ENCODE assay signal across 1 cellular context in the genomic region with DNA sequence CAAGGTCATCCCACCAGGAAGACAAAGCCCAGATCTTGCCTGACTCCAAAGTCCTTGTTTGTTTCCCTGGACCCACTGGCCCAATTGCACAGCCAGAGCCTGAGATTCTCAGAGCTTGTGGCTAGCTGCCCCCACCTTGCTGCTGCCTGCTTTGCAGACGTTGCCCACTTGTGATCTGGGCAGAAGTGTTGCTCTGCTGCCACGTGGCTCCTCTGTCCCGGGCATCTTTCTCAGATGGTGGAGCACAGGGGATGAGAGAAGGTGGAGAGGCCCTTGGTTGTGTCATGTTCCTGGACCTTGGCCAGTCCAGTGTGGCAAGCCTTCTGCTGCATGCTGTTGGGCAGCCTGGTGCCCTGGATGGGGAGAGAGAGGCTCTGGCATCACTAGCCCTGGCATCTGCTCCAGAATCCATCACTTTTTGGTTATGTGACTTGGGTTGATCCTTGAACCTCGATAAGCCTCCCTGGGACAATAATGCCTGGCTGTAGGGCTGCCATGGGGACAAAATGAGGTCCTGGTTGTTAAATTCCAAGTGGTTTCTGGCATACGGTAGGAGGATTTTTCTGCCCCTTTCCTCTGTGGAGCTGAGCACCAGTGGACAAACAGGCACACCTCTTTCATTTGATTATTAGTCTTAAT.
TF ChIP-seq lines count a peak whose summit lies in the region.

No MANE protein-coding gene starts in this region.

TF ChIP-seq in HepG2, 621 proteins besides CTCF, POLR2A, EP300 and RAD21 (continued from another document and continues in another):
- TF ChIP-seq, protein P1, sequence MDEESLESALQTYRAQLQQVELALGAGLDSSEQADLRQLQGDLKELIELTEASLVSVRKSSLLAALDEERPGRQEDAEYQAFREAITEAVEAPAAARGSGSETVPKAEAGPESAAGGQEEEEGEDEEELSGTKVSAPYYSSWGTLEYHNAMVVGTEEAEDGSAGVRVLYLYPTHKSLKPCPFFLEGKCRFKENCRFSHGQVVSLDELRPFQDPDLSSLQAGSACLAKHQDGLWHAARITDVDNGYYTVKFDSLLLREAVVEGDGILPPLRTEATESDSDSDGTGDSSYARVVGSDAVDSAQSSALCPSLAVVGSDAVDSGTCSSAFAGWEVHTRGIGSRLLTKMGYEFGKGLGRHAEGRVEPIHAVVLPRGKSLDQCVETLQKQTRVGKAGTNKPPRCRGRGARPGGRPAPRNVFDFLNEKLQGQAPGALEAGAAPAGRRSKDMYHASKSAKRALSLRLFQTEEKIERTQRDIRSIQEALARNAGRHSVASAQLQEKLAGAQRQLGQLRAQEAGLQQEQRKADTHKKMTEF (CRISPR knock-in tag; IDR thresholded peaks at IDR 0.05): peak; percentile 42; the same call in 1 of the 2 replicates
- TF ChIP-seq ZNF296 (CRISPR knock-in tag; conservative IDR thresholded peaks at IDR 0.05) (no peak), NONO (IDR thresholded peaks at IDR 0.05) (no peak), NONO (CRISPR knock-in tag; conservative IDR thresholded peaks at IDR 0.05) (0 out of 2 replicates have a peak, but pooled peaks have one; percentile 42), ZNF274 (CRISPR knock-in tag; IDR thresholded peaks at IDR 0.05) (no peak), HMG20B (CRISPR knock-in tag; conservative IDR thresholded peaks at IDR 0.05) (peak; percentile 11; the same call in 1 of the 2 replicates), CENPT (CRISPR knock-in tag; IDR thresholded peaks at IDR 0.05; ENCODE audit: low read depth) (no peak), ZSCAN29 (CRISPR knock-in tag; conservative IDR thresholded peaks at IDR 0.05) (no peak), ZNF607 (CRISPR knock-in tag; IDR thresholded peaks at IDR 0.05; ENCODE audit: borderline replicate concordance) (no peak; the same call in 1 of the 2 replicates), MIER2 (CRISPR knock-in tag; IDR thresholded peaks at IDR 0.05) (no peak), KAT7 (CRISPR knock-in tag; IDR thresholded peaks at IDR 0.05; ENCODE audit: borderline replicate concordance) (no peak), TBL1XR1 (IDR thresholded peaks at IDR 0.05; ENCODE audit: borderline replicate concordance, low read length, partially characterized antibody) (no peak), SMC3 (IDR thresholded peaks at IDR 0.05; ENCODE audit: low read length) (no peak), SMARCE1 (IDR thresholded peaks at IDR 0.05; ENCODE audit: borderline replicate concordance) (no peak), NCOA5 (CRISPR knock-in tag; IDR thresholded peaks at IDR 0.05) (no peak), ZNF256 (CRISPR knock-in tag; conservative IDR thresholded peaks at IDR 0.05) (no peak), PHF8 (CRISPR knock-in tag; IDR thresholded peaks at IDR 0.05) (0 out of 2 replicates have a peak, but pooled peaks have one; percentile 38), EED (CRISPR knock-in tag; IDR thresholded peaks at IDR 0.05) (no peak), SRF (IDR thresholded peaks at IDR 0.05; ENCODE audit: low read depth, low read length) (no peak), HDAC6 (IDR thresholded peaks at IDR 0.05; ENCODE audit: low read depth, low read length) (no peak), ZNF205 (CRISPR knock-in tag; IDR thresholded peaks at IDR 0.05) (peak; percentile 38; the same call in 1 of the 2 replicates), PAWR (CRISPR knock-in tag; IDR thresholded peaks at IDR 0.05; ENCODE audit: borderline replicate concordance) (no peak), ZKSCAN1 (IDR thresholded peaks at IDR 0.05; ENCODE audit: low read length) (no peak), RFX5 (IDR thresholded peaks at IDR 0.05; ENCODE audit: low read depth, low read length) (no peak), ZNF143 (CRISPR knock-in tag; IDR thresholded peaks at IDR 0.05) (no peak; the same call in 1 of the 2 replicates), ZSCAN21 (CRISPR knock-in tag; IDR thresholded peaks at IDR 0.05; ENCODE audit: borderline replicate concordance) (no peak), ZNF468 (CRISPR knock-in tag; IDR thresholded peaks at IDR 0.05) (no peak), JDP2 (CRISPR knock-in tag; IDR thresholded peaks at IDR 0.05; ENCODE audit: borderline replicate concordance) (no peak), ZNF451 (CRISPR knock-in tag; IDR thresholded peaks at IDR 0.05) (no peak; the same call in 1 of the 2 replicates), HMG20A (CRISPR knock-in tag; IDR thresholded peaks at IDR 0.05; ENCODE audit: borderline replicate concordance) (peak; percentile 67), MYNN (CRISPR knock-in tag; IDR thresholded peaks at IDR 0.05; ENCODE audit: low read depth) (no peak), ZNF326 (CRISPR knock-in tag; IDR thresholded peaks at IDR 0.05; ENCODE audit: borderline replicate concordance) (no peak), ZNF775 (CRISPR knock-in tag; IDR thresholded peaks at IDR 0.05; ENCODE audit: borderline replicate concordance) (no peak), ZNF614 (CRISPR knock-in tag; IDR thresholded peaks at IDR 0.05; ENCODE audit: borderline replicate concordance) (no peak), TOPORS (CRISPR knock-in tag; IDR thresholded peaks at IDR 0.05) (no peak), SOX5 (CRISPR knock-in tag; IDR thresholded peaks at IDR 0.05; ENCODE audit: borderline replicate concordance) (peak; percentile 66), TBX3 (IDR thresholded peaks at IDR 0.05; ENCODE audit: borderline replicate concordance) (no peak), ZNF383 (CRISPR knock-in tag; IDR thresholded peaks at IDR 0.05; ENCODE audit: borderline replicate concordance) (no peak), PHB2 (IDR thresholded peaks at IDR 0.05; ENCODE audit: partially characterized antibody) (no peak), FOSL2 (CRISPR knock-in tag; IDR thresholded peaks at IDR 0.05) (peak; percentile 58), TAF1 (CRISPR knock-in tag; IDR thresholded peaks at IDR 0.05) (no peak)
- TF ChIP-seq, protein P2, sequence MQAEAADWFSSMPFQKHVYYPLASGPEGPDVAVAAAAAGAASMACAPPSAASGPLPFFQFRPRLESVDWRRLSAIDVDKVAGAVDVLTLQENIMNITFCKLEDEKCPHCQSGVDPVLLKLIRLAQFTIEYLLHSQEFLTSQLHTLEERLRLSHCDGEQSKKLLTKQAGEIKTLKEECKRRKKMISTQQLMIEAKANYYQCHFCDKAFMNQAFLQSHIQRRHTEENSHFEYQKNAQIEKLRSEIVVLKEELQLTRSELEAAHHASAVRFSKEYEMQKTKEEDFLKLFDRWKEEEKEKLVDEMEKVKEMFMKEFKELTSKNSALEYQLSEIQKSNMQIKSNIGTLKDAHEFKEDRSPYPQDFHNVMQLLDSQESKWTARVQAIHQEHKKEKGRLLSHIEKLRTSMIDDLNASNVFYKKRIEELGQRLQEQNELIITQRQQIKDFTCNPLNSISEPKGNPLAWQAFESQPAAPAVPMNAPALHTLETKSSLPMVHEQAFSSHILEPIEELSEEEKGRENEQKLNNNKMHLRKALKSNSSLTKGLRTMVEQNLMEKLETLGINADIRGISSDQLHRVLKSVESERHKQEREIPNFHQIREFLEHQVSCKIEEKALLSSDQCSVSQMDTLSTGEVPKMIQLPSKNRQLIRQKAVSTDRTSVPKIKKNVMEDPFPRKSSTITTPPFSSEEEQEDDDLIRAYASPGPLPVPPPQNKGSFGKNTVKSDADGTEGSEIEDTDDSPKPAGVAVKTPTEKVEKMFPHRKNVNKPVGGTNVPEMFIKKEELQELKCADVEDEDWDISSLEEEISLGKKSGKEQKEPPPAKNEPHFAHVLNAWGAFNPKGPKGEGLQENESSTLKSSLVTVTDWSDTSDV (CRISPR knock-in tag; IDR thresholded peaks at IDR 0.05): no peak
- TF ChIP-seq, protein P3, sequence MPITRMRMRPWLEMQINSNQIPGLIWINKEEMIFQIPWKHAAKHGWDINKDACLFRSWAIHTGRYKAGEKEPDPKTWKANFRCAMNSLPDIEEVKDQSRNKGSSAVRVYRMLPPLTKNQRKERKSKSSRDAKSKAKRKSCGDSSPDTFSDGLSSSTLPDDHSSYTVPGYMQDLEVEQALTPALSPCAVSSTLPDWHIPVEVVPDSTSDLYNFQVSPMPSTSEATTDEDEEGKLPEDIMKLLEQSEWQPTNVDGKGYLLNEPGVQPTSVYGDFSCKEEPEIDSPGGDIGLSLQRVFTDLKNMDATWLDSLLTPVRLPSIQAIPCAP (CRISPR knock-in tag; IDR thresholded peaks at IDR 0.05; ENCODE audit: low read depth): no peak
- TF ChIP-seq, protein P4, sequence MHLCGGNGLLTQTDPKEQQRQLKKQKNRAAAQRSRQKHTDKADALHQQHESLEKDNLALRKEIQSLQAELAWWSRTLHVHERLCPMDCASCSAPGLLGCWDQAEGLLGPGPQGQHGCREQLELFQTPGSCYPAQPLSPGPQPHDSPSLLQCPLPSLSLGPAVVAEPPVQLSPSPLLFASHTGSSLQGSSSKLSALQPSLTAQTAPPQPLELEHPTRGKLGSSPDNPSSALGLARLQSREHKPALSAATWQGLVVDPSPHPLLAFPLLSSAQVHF (CRISPR knock-in tag; IDR thresholded peaks at IDR 0.05): no peak
- TF ChIP-seq, protein P5, sequence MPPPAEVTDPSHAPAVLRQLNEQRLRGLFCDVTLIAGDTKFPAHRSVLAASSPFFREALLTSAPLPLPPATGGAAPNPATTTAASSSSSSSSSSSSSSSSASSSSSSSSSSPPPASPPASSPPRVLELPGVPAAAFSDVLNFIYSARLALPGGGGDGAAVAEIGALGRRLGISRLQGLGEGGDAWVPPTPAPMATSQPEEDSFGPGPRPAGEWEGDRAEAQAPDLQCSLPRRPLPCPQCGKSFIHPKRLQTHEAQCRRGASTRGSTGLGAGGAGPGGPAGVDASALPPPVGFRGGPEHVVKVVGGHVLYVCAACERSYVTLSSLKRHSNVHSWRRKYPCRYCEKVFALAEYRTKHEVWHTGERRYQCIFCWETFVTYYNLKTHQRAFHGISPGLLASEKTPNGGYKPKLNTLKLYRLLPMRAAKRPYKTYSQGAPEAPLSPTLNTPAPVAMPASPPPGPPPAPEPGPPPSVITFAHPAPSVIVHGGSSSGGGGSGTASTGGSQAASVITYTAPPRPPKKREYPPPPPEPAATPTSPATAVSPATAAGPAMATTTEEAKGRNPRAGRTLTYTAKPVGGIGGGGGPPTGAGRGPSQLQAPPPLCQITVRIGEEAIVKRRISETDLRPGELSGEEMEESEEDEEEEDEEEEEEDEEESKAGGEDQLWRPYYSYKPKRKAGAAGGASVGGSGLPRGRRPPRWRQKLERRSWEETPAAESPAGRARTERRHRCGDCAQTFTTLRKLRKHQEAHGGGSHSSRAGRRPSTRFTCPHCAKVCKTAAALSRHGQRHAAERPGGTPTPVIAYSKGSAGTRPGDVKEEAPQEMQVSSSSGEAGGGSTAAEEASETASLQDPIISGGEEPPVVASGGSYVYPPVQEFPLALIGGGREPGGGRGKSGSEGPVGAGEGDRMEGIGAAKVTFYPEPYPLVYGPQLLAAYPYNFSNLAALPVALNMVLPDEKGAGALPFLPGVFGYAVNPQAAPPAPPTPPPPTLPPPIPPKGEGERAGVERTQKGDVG (CRISPR knock-in tag; IDR thresholded peaks at IDR 0.05; ENCODE audit: borderline replicate concordance): no peak
- TF ChIP-seq, protein P6, sequence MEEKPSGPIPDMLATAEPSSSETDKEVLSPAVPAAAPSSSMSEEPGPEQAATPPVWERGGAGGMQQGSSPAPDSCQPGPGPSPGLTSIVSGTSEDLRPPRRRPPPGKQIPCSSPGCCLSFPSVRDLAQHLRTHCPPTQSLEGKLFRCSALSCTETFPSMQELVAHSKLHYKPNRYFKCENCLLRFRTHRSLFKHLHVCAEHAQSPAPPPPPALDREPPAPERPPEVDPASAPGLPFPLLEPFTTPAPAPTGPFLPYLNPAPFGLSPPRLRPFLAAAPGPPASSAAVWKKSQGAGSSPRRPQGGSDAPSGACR (CRISPR knock-in tag; IDR thresholded peaks at IDR 0.05): 0 out of 2 replicates have a peak, but pooled peaks have one; percentile 13
- TF ChIP-seq, protein P7, sequence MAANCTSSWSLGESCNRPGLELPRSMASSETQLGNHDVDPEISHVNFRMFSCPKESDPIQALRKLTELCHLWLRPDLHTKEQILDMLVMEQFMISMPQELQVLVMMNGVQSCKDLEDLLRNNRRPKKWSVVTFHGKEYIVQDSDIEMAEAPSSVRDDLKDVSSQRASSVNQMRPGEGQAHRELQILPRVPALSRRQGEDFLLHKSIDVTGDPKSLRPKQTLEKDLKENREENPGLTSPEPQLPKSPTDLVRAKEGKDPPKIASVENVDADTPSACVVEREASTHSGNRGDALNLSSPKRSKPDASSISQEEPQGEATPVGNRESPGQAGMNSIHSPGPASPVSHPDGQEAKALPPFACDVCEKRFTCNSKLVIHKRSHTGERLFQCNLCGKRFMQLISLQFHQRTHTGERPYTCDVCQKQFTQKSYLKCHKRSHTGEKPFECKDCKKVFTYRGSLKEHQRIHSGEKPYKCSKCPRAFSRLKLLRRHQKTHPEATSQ (CRISPR knock-in tag; IDR thresholded peaks at IDR 0.05; ENCODE audit: borderline replicate concordance): no peak
- TF ChIP-seq, protein P8, sequence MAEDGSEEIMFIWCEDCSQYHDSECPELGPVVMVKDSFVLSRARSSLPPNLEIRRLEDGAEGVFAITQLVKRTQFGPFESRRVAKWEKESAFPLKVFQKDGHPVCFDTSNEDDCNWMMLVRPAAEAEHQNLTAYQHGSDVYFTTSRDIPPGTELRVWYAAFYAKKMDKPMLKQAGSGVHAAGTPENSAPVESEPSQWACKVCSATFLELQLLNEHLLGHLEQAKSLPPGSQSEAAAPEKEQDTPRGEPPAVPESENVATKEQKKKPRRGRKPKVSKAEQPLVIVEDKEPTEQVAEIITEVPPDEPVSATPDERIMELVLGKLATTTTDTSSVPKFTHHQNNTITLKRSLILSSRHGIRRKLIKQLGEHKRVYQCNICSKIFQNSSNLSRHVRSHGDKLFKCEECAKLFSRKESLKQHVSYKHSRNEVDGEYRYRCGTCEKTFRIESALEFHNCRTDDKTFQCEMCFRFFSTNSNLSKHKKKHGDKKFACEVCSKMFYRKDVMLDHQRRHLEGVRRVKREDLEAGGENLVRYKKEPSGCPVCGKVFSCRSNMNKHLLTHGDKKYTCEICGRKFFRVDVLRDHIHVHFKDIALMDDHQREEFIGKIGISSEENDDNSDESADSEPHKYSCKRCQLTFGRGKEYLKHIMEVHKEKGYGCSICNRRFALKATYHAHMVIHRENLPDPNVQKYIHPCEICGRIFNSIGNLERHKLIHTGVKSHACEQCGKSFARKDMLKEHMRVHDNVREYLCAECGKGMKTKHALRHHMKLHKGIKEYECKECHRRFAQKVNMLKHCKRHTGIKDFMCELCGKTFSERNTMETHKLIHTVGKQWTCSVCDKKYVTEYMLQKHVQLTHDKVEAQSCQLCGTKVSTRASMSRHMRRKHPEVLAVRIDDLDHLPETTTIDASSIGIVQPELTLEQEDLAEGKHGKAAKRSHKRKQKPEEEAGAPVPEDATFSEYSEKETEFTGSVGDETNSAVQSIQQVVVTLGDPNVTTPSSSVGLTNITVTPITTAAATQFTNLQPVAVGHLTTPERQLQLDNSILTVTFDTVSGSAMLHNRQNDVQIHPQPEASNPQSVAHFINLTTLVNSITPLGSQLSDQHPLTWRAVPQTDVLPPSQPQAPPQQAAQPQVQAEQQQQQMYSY (CRISPR knock-in tag; IDR thresholded peaks at IDR 0.05): no peak
- TF ChIP-seq, protein P9, sequence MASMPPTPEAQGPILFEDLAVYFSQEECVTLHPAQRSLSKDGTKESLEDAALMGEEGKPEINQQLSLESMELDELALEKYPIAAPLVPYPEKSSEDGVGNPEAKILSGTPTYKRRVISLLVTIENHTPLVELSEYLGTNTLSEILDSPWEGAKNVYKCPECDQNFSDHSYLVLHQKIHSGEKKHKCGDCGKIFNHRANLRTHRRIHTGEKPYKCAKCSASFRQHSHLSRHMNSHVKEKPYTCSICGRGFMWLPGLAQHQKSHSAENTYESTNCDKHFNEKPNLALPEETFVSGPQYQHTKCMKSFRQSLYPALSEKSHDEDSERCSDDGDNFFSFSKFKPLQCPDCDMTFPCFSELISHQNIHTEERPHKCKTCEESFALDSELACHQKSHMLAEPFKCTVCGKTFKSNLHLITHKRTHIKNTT (CRISPR knock-in tag; IDR thresholded peaks at IDR 0.05): no peak
- TF ChIP-seq, protein P10, sequence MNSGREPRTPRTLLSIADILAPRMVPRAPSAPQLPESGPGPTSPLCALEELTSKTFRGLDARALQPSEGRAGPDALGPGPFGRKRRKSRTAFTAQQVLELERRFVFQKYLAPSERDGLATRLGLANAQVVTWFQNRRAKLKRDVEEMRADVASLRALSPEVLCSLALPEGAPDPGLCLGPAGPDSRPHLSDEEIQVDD (CRISPR knock-in tag; IDR thresholded peaks at IDR 0.05; ENCODE audit: borderline replicate concordance): no peak
